In the genomic region with DNA sequence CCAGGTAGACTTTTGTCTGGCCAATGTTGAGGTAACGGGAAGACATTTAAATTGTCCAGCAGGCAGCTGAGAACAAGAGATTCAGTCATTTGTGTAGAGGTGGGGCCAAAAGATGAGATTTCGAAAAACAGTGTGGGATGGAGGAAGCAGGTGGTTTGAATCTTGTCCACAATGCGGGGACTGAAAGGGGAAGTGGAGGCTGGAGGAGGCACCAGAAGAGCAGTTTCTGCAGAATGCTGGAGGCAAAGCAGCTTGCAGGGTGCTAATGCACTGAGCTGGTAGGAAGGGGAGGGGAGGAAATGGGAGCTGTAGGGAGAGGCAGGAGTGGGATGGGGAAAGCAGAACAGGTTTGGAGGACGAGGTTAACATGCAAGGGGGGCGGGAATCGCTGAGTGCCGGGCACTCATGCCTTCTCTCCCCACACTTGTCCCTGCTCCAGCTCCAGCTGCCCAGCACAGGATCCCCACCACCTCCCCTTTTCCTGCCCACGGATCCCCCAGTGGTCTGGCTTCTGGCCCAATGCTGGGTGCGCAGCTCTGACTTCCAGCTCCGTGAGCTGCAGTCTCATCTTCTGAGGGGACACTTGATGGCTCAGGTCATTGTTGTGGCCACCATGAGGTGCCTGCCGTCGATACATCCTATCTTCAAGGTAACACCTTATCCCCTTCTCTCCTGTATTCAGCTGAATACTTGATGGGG, we compare ENCODE assay signal across 1 cellular context.
TF ChIP-seq lines count a peak whose summit lies in the region.

No MANE protein-coding gene starts in this region.

TF ChIP-seq in HepG2, 621 proteins besides CTCF, POLR2A, EP300 and RAD21:
- TF ChIP-seq REL (CRISPR knock-in tag; conservative IDR thresholded peaks at IDR 0.05) = no peak
- no peak for TF ChIP-seq ZNF234 (CRISPR knock-in tag; conservative IDR thresholded peaks at IDR 0.05)
- no peak for TF ChIP-seq HMG20A (CRISPR knock-in tag; IDR thresholded peaks at IDR 0.05; ENCODE audit: borderline replicate concordance)
- TF ChIP-seq NFYC (CRISPR knock-in tag; IDR thresholded peaks at IDR 0.05) = no peak
- TF ChIP-seq, protein P1, sequence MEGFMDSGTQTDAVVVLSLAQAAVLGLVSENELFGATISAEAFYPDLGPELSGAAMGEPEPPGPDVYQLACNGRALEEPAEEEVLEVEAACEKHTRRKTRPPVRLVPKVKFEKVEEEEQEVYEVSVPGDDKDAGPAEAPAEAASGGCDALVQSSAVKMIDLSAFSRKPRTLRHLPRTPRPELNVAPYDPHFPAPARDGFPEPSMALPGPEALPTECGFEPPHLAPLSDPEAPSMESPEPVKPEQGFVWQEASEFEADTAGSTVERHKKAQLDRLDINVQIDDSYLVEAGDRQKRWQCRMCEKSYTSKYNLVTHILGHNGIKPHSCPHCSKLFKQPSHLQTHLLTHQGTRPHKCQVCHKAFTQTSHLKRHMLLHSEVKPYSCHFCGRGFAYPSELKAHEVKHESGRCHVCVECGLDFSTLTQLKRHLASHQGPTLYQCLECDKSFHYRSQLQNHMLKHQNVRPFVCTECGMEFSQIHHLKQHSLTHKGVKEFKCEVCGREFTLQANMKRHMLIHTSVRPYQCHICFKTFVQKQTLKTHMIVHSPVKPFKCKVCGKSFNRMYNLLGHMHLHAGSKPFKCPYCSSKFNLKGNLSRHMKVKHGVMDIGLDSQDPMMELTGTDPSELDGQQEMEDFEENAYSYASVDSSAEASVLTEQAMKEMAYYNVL (CRISPR knock-in tag; IDR thresholded peaks at IDR 0.05; ENCODE audit: borderline replicate concordance) = no peak
- no peak for TF ChIP-seq MBD4 (IDR thresholded peaks at IDR 0.05; ENCODE audit: borderline replicate concordance, low read length)
- no peak for TF ChIP-seq ZKSCAN1 (IDR thresholded peaks at IDR 0.05; ENCODE audit: low read length)
- no peak for TF ChIP-seq ZNF343 (CRISPR knock-in tag; IDR thresholded peaks at IDR 0.05)
- no peak for TF ChIP-seq ZNF441 (CRISPR knock-in tag; IDR thresholded peaks at IDR 0.05; ENCODE audit: borderline replicate concordance)
- no peak for TF ChIP-seq ZNF124 (CRISPR knock-in tag; IDR thresholded peaks at IDR 0.05)
- TF ChIP-seq ZBTB2 (CRISPR knock-in tag; IDR thresholded peaks at IDR 0.05; ENCODE audit: low read depth) = no peak
- TF ChIP-seq, protein P2, sequence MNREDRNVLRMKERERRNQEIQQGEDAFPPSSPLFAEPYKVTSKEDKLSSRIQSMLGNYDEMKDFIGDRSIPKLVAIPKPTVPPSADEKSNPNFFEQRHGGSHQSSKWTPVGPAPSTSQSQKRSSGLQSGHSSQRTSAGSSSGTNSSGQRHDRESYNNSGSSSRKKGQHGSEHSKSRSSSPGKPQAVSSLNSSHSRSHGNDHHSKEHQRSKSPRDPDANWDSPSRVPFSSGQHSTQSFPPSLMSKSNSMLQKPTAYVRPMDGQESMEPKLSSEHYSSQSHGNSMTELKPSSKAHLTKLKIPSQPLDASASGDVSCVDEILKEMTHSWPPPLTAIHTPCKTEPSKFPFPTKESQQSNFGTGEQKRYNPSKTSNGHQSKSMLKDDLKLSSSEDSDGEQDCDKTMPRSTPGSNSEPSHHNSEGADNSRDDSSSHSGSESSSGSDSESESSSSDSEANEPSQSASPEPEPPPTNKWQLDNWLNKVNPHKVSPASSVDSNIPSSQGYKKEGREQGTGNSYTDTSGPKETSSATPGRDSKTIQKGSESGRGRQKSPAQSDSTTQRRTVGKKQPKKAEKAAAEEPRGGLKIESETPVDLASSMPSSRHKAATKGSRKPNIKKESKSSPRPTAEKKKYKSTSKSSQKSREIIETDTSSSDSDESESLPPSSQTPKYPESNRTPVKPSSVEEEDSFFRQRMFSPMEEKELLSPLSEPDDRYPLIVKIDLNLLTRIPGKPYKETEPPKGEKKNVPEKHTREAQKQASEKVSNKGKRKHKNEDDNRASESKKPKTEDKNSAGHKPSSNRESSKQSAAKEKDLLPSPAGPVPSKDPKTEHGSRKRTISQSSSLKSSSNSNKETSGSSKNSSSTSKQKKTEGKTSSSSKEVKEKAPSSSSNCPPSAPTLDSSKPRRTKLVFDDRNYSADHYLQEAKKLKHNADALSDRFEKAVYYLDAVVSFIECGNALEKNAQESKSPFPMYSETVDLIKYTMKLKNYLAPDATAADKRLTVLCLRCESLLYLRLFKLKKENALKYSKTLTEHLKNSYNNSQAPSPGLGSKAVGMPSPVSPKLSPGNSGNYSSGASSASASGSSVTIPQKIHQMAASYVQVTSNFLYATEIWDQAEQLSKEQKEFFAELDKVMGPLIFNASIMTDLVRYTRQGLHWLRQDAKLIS (CRISPR knock-in tag; IDR thresholded peaks at IDR 0.05) = no peak
- TF ChIP-seq NFKB2 (CRISPR knock-in tag; IDR thresholded peaks at IDR 0.05; ENCODE audit: borderline replicate concordance) = no peak
TF ChIP-seq in HepG2: peak in this region for 0.
